In the genomic region with DNA sequence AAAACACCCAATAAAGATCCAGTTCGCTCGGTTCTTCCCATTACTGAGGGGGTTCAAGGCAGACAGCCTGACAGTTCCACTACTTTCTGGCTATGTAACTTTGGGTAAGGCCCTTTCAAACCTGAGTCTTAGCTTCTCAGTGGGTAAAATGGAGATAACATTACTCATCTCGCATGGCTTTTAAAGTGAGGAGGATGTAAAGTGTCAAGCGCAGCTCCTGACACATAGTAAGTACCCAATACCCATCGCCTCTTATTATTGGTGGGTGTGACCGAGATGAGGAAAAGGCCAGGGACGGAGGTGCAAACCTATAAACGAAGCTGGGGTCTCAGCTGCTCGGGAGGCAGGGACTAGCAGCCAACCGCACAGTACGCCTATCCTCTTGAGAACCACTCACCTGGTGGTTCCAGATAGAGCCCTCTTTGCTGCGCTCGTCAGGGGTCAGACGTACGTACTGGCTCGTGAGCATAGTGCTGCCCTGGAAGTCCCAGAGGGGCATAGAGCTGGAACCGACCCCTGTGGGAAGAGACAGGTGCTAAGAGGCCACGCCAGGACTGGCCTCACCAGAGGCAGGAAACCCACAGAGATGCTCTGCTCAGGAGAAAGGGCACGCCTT, we compare ENCODE assay signal across 8 cellular contexts. TPM values are rescaled to one million over a fixed set of nuclear protein-coding genes. Genes with fewer than 3 reads are reported as not detected.
DNase-seq lines count a peak whose midpoint lies in the region; ATAC-seq and TF ChIP-seq lines count a peak whose summit lies in the region.

No MANE protein-coding gene starts in this region.

- DNase-seq in HFF-Myc (ENCODE audit: extremely low read depth, low read depth) (no peak), adrenal gland (no peak), left lung (no peak), tibial artery (no peak), midbrain (lab: John Stamatoyannopoulos, UW) (no peak)
- DNase-seq in stimulated activated CD4-positive, alpha-beta T cell treated with anti-CD3 and anti-CD28 coated beads, Interleukin-4, amount 100 ng/mL, for 4 hours: no peak

- H3K9me3 ChIP-seq in adrenal gland (replicated peaks in 1 of 3) (no peaks in the 10 kb centered on the region), left lung (no peaks in the 10 kb centered on the region), tibial artery (no peaks in the 10 kb centered on the region)

- TF ChIP-seq CTCF in HFF-Myc (IDR thresholded peaks at IDR 0.05; ENCODE audit: low read depth, low read length, missing control alignments): no peak
- no peak for TF ChIP-seq CTCF in adrenal gland (IDR thresholded peaks at IDR 0.05)
- no peak for TF ChIP-seq CTCF in left lung (IDR thresholded peaks at IDR 0.05)
- no peak for TF ChIP-seq CTCF in tibial artery (IDR thresholded peaks at IDR 0.05)

- H3K27me3 ChIP-seq in ACC112 (ENCODE audit: insufficient read depth, low read length): no peaks in the 10 kb centered on the region
- no peaks in the 10 kb centered on the region for H3K27me3 ChIP-seq in adrenal gland
- H3K27me3 ChIP-seq in left lung: no peaks in the 10 kb centered on the region
- H3K27me3 ChIP-seq in tibial artery: no peaks in the 10 kb centered on the region

- H3K4me1 ChIP-seq in ACC112 (ENCODE audit: control insufficient read depth, insufficient read depth, low read length, unreplicated experiment) (peaks cover 15% of the 10 kb centered on the region), adrenal gland (replicated peaks in 1 of 2) (peaks cover 17 to 39% of the 10 kb centered on the region in 2 donors), left lung (peaks cover 16 to 68% of the 10 kb centered on the region in 2 donors), tibial artery (peaks cover 0 to 50% (median 28%) of the 10 kb centered on the region in 4 donors)

- peak overlapping the region; percentile 98 for H3K4me3 ChIP-seq in ACC112 (ENCODE audit: low read depth, low read length)
- H3K4me3 ChIP-seq in HFF-Myc (replicated peaks; ENCODE audit: low read depth, low read length): peak overlapping the region; percentile 92
- H3K4me3 ChIP-seq in adrenal gland: peak overlapping the region; percentile 50 to 99 (median 83)
- H3K4me3 ChIP-seq in left lung: peak overlapping the region; percentile 90 to 91
- H3K4me3 ChIP-seq in tibial artery: peak overlapping the region; percentile 70 to 90

- TF ChIP-seq POLR2A in adrenal gland (IDR thresholded peaks at IDR 0.05): no peak

- intact Hi-C loops in adrenal gland (cut with DNase I) (no loop called here), left lung (cut with DNase I) (no loop called here), tibial artery (cut with DNase I; ENCODE audit: low total_unique reads) (no loop called here)

- H3K36me3 ChIP-seq in ACC112 (ENCODE audit: insufficient read depth, low read length) (peaks cover 4% of the 10 kb centered on the region; the same call in 1 of the 2 replicates), adrenal gland (replicated peaks in 1 of 2) (peaks cover 0 to 10% of the 10 kb centered on the region in 2 donors), left lung (peaks cover 0 to 39% of the 10 kb centered on the region in 2 donors), tibial artery (peaks cover 7 to 20% (median 9%) of the 10 kb centered on the region in 3 donors)

- ATAC-seq in left lung (no peak), HG03439 (IDR thresholded peaks at IDR 0.05; ENCODE audit: unreplicated experiment) (no peak)

- H3K27ac ChIP-seq in ACC112 (ENCODE audit: low read depth, low read length) (peak overlapping the region; percentile 86), adrenal gland (peak overlapping the region in 4 of 5 donors; percentile 80 to 94 (median 88)), left lung (peak overlapping the region; percentile 88 to 97), tibial artery (peak overlapping the region; percentile 90 to 92)

- peaks cover 52% of the 10 kb centered on the region for H3K79me2 ChIP-seq in ACC112 (ENCODE audit: control insufficient read depth, insufficient read depth, low read length, unreplicated experiment)

- 10 to 13% (median 12%) methylated on average over 11 to 19 of the region's 19 CpGs for WGBS in adrenal gland, 4 donors

- H2AFZ ChIP-seq in ACC112 (ENCODE audit: low read length, unreplicated experiment): peak overlapping the region; percentile 95

RNA-seq across cellular contexts. Expression of gene LMAN2, which starts 0.6 kb away (rescaled TPM):
- total RNA-seq in adrenal gland (100 to 1,000 TPM; 109 to 398 (median 164) TPM), left lung (100 to 1,000 TPM; 133 to 155 TPM)
- polyA plus RNA-seq in adrenal gland: 100 to 1,000 TPM in 1 of 3 donors, 10 to 100 TPM in 2; 85.7 to 147 (median 97.4) TPM

RNA-seq across cellular contexts. Expression of gene RGS14, which starts 6.8 kb away (rescaled TPM):
- total RNA-seq in adrenal gland (10 to 100 TPM in 6 of 8 donors, 1 to 10 TPM in 2; 4.4 to 36.3 (median 15.5) TPM), left lung (10 to 100 TPM; 14.2 to 28.2 TPM)
- polyA plus RNA-seq in adrenal gland: 10 to 100 TPM in 2 of 3 donors, 1 to 10 TPM in 1; 2.3 to 19.8 (median 18.5) TPM

RNA-seq across cellular contexts. Expression of gene SLC34A1, which starts 33.4 kb away (rescaled TPM):
- not detected for total RNA-seq in adrenal gland
- polyA plus RNA-seq in adrenal gland: not detected
- total RNA-seq in left lung: not detected

RNA-seq across cellular contexts. Expression of gene MXD3, which starts 39.2 kb away (rescaled TPM):
- 1 to 10 TPM in 7 of 8 donors, under 1 TPM in 1; 0.85 to 7.5 (median 3.0) TPM for total RNA-seq in adrenal gland
- polyA plus RNA-seq in adrenal gland: 10 to 100 TPM in 2 of 3 donors, under 1 TPM in 1; 0.16 to 42.6 (median 26.2) TPM
- total RNA-seq in left lung: 10 to 100 TPM; 10.8 to 12.4 TPM

RNA-seq across cellular contexts. Expression of gene PRELID1, which starts 47.3 kb away (rescaled TPM):
- total RNA-seq in adrenal gland (100 to 1,000 TPM in 3 of 8 donors, 10 to 100 TPM in 5; 52.3 to 164 (median 97.4) TPM), left lung (100 to 1,000 TPM in 1 of 2 donors, 10 to 100 TPM in 1; 87.8 to 154 TPM)
- polyA plus RNA-seq in adrenal gland: 100 to 1,000 TPM; 175 to 217 (median 178) TPM
